Comparison of ENCODE assay signal across 9 cellular contexts in genomic region chr2:176096243-176096985, GRCh38. TPM values are rescaled to one million over a fixed set of nuclear protein-coding genes. Genes with fewer than 3 reads are reported as not detected.
DNase-seq lines count a peak whose midpoint lies in the region; ATAC-seq and TF ChIP-seq lines count a peak whose summit lies in the region.
"Had no signal": no experiment of that assay in that cellular context is flagged by ENCODE, and none has a peak within 500 bp of the region (broad histone marks: within the 10 kb centered on the region; RNA-seq: fewer than 3 reads in every experiment).

No MANE protein-coding gene starts in this region.

- H3K9me3 ChIP-seq in RWPE2 (ENCODE audit: severe bottlenecking) = no peaks in the 10 kb centered on the region
- H3K9me3 ChIP-seq in esophagus squamous epithelium = no peaks in the 10 kb centered on the region
- peaks cover 0 to 5% (median 0%) of the 10 kb centered on the region in 8 donors for H3K9me3 ChIP-seq in spleen

- TF ChIP-seq CTCF in RWPE2 (IDR thresholded peaks at IDR 0.05; ENCODE audit: poor library complexity, severe bottlenecking) (no peak), esophagus squamous epithelium (IDR thresholded peaks at IDR 0.05) (no peak), spleen (IDR thresholded peaks at IDR 0.05 in 8 of 11, conservative IDR thresholded peaks at IDR 0.05 in 3 of 11) (no peak)

- peak; percentile 77 for DNase-seq in SIG-M5 treated with dmso at 0.1 percent for 504 hours (lab: John Stamatoyannopoulos, UW; ENCODE audit: unreplicated experiment)
- no peak for DNase-seq in SIG-M5 (lab: John Stamatoyannopoulos, UW)
- DNase-seq in RWPE2 (ENCODE audit: low spot score) = no peak
- DNase-seq in esophagus squamous epithelium (lab: John Stamatoyannopoulos, UW) = no peak
- no peak for DNase-seq in spleen
- no peak for DNase-seq in activated effector memory CD4-positive, alpha-beta T cell treated with anti-CD3 and anti-CD28 coated beads, Interleukin-2, amount 50 U/mL, for 16 hours

- no peaks in the 10 kb centered on the region for H3K4me1 ChIP-seq in RWPE2 (ENCODE audit: insufficient read depth, poor library complexity, severe bottlenecking)
- peaks cover 26 to 66% (median 30%) of the 10 kb centered on the region in 3 donors for H3K4me1 ChIP-seq in esophagus squamous epithelium
- peaks cover 10 to 68% (median 52%) of the 10 kb centered on the region in 6 donors for H3K4me1 ChIP-seq in spleen

- peaks cover 68% of the 10 kb centered on the region for H3K27me3 ChIP-seq in RWPE2 (ENCODE audit: insufficient read depth, poor library complexity, severe bottlenecking)
- H3K27me3 ChIP-seq in esophagus squamous epithelium = peaks cover 57 to 100% (median 85%) of the 10 kb centered on the region in 4 donors
- H3K27me3 ChIP-seq in spleen (replicated peaks in 1 of 7) = peaks cover 31 to 100% (median 100%) of the 10 kb centered on the region in 7 donors

- H3K36me3 ChIP-seq in RWPE2 (ENCODE audit: low read depth) (no peaks in the 10 kb centered on the region), esophagus squamous epithelium (no peaks in the 10 kb centered on the region), spleen (no peaks in the 10 kb centered on the region)

- H3K27ac ChIP-seq in RWPE2 (ENCODE audit: poor library complexity, severe bottlenecking) (no peak overlapping the region), esophagus squamous epithelium (no peak overlapping the region), spleen (no peak overlapping the region)

- WGBS in esophagus squamous epithelium, 2 donors = 8 to 11% methylated on average over 16 of the region's 16 CpGs
- WGBS in spleen, 5 donors = 5 to 10% (median 7%) methylated on average over 16 of the region's 16 CpGs

- TF ChIP-seq POLR2A in esophagus squamous epithelium (IDR thresholded peaks at IDR 0.05) (no peak), spleen (IDR thresholded peaks at IDR 0.05) (no peak)

- H3K4me3 ChIP-seq in RWPE2 (ENCODE audit: severe bottlenecking) = peak overlapping the region; percentile 45
- peak overlapping the region in 3 of 4 donors; percentile 28 to 63 (median 40) for H3K4me3 ChIP-seq in esophagus squamous epithelium
- H3K4me3 ChIP-seq in spleen = peak overlapping the region; percentile 11 to 67 (median 38)

- ATAC-seq in RWPE2 (ENCODE audit: low read depth) (no peak), GM21423 (IDR thresholded peaks at IDR 0.05; ENCODE audit: unreplicated experiment) (no peak), esophagus mucosa (no peak)

- intact Hi-C loops in esophagus squamous epithelium (cut with DNase I) = loop anchor here (10.0 kb wide), 1 partner anchor 412 kb away; no protein-coding TSS in a partner anchor
- intact Hi-C loops in spleen (cut with DNase I; ENCODE audit: low total_unique reads) = loop anchor here (5.0 kb wide), 1 partner anchor 844 kb away; no protein-coding TSS in a partner anchor

RNA-seq across cellular contexts. Expression of gene HOXD12, which starts 3.2 kb away (rescaled TPM):
- total RNA-seq in esophagus squamous epithelium = not detected
- not detected for total RNA-seq in spleen
- polyA plus RNA-seq in spleen = not detected
- not detected for total RNA-seq in esophagus mucosa
- total RNA-seq: dermis microvascular lymphatic vessel endothelial cell had no signal

RNA-seq across cellular contexts. Expression of gene HOXD13, which starts 3.9 kb away (rescaled TPM):
- total RNA-seq in esophagus squamous epithelium (not detected), spleen (not detected), esophagus mucosa (not detected)
- not detected for polyA plus RNA-seq in spleen
- total RNA-seq: dermis microvascular lymphatic vessel endothelial cell had no signal

RNA-seq across cellular contexts. Expression of gene HOXD11, which starts 10.7 kb away (rescaled TPM):
- not detected for total RNA-seq in esophagus squamous epithelium
- total RNA-seq in spleen = not detected
- polyA plus RNA-seq in spleen = not detected
- not detected for total RNA-seq in esophagus mucosa
- total RNA-seq: dermis microvascular lymphatic vessel endothelial cell had no signal

RNA-seq across cellular contexts. Expression of gene EVX2, which starts 12.7 kb away (rescaled TPM):
- total RNA-seq in esophagus squamous epithelium = not detected
- total RNA-seq in spleen = not detected
- polyA plus RNA-seq in spleen = not detected
- not detected for total RNA-seq in esophagus mucosa
- total RNA-seq: dermis microvascular lymphatic vessel endothelial cell had no signal

RNA-seq across cellular contexts. Expression of gene HOXD10, which starts 20.2 kb away (rescaled TPM):
- total RNA-seq in esophagus squamous epithelium (under 1 TPM in 2 of 4 donors, not detected in 2; 0.22 to 0.38 TPM), spleen (not detected), esophagus mucosa (0.24 TPM)
- under 1 TPM in 1 of 3 donors, not detected in 2; 0.06 TPM for polyA plus RNA-seq in spleen
